ENCODE assay signal across 20 cellular contexts in genomic region chr10:62381385-62382102, GRCh38. TPM values are rescaled to one million over a fixed set of nuclear protein-coding genes. Genes with fewer than 3 reads are reported as not detected.
A peak's percentile ranks its signal among the peaks of the same experiment; 100 is the strongest.
DNase-seq lines count a peak whose midpoint lies in the region; ATAC-seq and TF ChIP-seq lines count a peak whose summit lies in the region.
"Had no signal": no experiment of that assay in that cellular context is flagged by ENCODE, and none has a peak within 500 bp of the region (broad histone marks: within the 10 kb centered on the region; RNA-seq: fewer than 3 reads in every experiment).

No MANE protein-coding gene starts in this region.

- peak overlapping the region in 1 of 2 experiments; percentile 40; a peak in 3 of 4 replicates for H3K4me3 ChIP-seq in Panc1 (ENCODE audit: low read depth in 2 of 2, low read length in 2 of 2)
- no peak overlapping the region for H3K4me3 ChIP-seq in skeletal muscle tissue (ENCODE audit: low read length in 3 of 3)
- H3K4me3 ChIP-seq in tibial nerve, result no peak overlapping the region
- H3K4me3 ChIP-seq: adrenal gland, thyroid gland had no signal

- no peak overlapping the region for H3K9ac ChIP-seq in skeletal muscle tissue (ENCODE audit: low read depth in 1 of 3, low read length in 3 of 3)

- TF ChIP-seq CTCF in Panc1 (IDR thresholded peaks at IDR 0.05) (no peak), tibial nerve (IDR thresholded peaks at IDR 0.05) (no peak)

- TF ChIP-seq EP300 in tibial nerve (IDR thresholded peaks at IDR 0.05), result no peak

- POLR2A ChIA-PET in Panc1 (lab: Charles Lee), result no interaction called here

- in situ Hi-C loops in G401 (cut with HindIII; ENCODE audit: low sequenced_read_pairs) (no loop called here), Panc1 (cut with HindIII; ENCODE audit: low pct_unique_long_range_greater_than_20kb, low sequenced_read_pairs) (loop anchor here (25.0 kb wide), 1 partner anchor 119 kb away; the partner anchor contains the start of gene RTKN2)

- H3K27me3 ChIP-seq in Panc1 (ENCODE audit: control insufficient read depth, insufficient read depth, low read length) (no peaks in the 10 kb centered on the region), skeletal muscle tissue (ENCODE audit: control insufficient read depth in 3 of 3, insufficient read depth in 3 of 3, low read length in 3 of 3) (peaks cover 0 to 2% (median 2%) of the 10 kb centered on the region in 3 donors), tibial nerve (no peaks in the 10 kb centered on the region)
- H3K27me3 ChIP-seq: adrenal gland, thyroid gland had no signal

- intact Hi-C loops in Panc1 (cut with micrococcal nuclease; ENCODE audit: unreplicated experiment), result loop anchor here (2.0 kb wide), 1 partner anchor 117 kb away; no protein-coding TSS in a partner anchor

- no TSS peak for BruUV-seq in Panc1 (replicated peaks; lab: Mats Ljungman, UMichigan)

- CTCF ChIA-PET in Panc1 (lab: Charles Lee), result no interaction called here

- H3K9me3 ChIP-seq in Panc1 (ENCODE audit: control insufficient read depth, insufficient read depth, low read depth, low read length) (peaks cover under 1% of the 10 kb centered on the region; the same call in 1 of the 2 replicates), skeletal muscle tissue (ENCODE audit: control insufficient read depth in 3 of 3, low read length in 3 of 3) (no peaks in the 10 kb centered on the region), tibial nerve (no peaks in the 10 kb centered on the region)
- H3K9me3 ChIP-seq: adrenal gland, thyroid gland had no signal

- H3K27ac ChIP-seq in Panc1 (ENCODE audit: low read length) (peak overlapping the region; percentile 100), skeletal muscle tissue (ENCODE audit: low read depth, low read length) (peak overlapping the region; percentile 2), tibial nerve (no peak overlapping the region)
- H3K27ac ChIP-seq: thyroid gland had no signal

- ATAC-seq in Panc1, result peak; percentile 3; the same call in 1 of the 2 replicates
- no peak for ATAC-seq in HG03175 (IDR thresholded peaks at IDR 0.05; ENCODE audit: unreplicated experiment)
- ATAC-seq: stimulated activated effector memory CD8-positive, alpha-beta T cell treated with anti-CD3 and anti-CD28 coated beads, Interleukin-12 subunit alpha, Interleukin-12 subunit beta, amount 100 ng/mL, for 72 hours; T-cell had no signal

- H3K36me3 ChIP-seq in Panc1 (ENCODE audit: control insufficient read depth, insufficient read depth, low read length) (peaks cover 2% of the 10 kb centered on the region; the same call in 1 of the 2 replicates), skeletal muscle tissue (ENCODE audit: control insufficient read depth in 3 of 3, insufficient read depth in 3 of 3, low read length in 3 of 3) (no peaks in the 10 kb centered on the region), tibial nerve (no peaks in the 10 kb centered on the region)
- H3K36me3 ChIP-seq: adrenal gland, thyroid gland had no signal

- TF ChIP-seq POLR2A in tibial nerve (IDR thresholded peaks at IDR 0.05), result no peak

- H3K4me1 ChIP-seq in Panc1 (ENCODE audit: control insufficient read depth, insufficient read depth, low read length) (peaks cover 97% of the 10 kb centered on the region), skeletal muscle tissue (ENCODE audit: control insufficient read depth in 3 of 3, insufficient read depth in 3 of 3, low read length in 3 of 3) (no peaks in the 10 kb centered on the region), tibial nerve (no peaks in the 10 kb centered on the region)
- H3K4me1 ChIP-seq: adrenal gland, thyroid gland had no signal

- WGBS in tibial nerve, 2 donors, result 67 to 72% methylated on average over 6 of the region's 6 CpGs

- DNase-seq in G401 (ENCODE audit: low spot score) (peak; percentile 76), Panc1 (ENCODE audit: low read depth, low spot score) (no peak), globus pallidus (ENCODE audit: low spot score) (peak; percentile 77), tibial nerve (ENCODE audit: low spot score in 2 of 2) (no peak), NCI-H146 (lab: John Stamatoyannopoulos, UW) (no peak)
- DNase-seq: activated CD4-positive, alpha-beta T cell treated with anti-CD3 and anti-CD28 coated beads for 48 hours; activated CD8-positive, alpha-beta memory T cell treated with anti-CD3 and anti-CD28 coated beads, Interleukin-2, amount 50 U/mL, for 48 hours; activated effector memory CD4-positive, alpha-beta T cell treated with anti-CD3 and anti-CD28 coated beads, Interleukin-2, amount 50 U/mL, for 16 hours; DND-41; endodermal cell; KG1; kidney glomerular epithelial cell; NCI-H1092; NCI-H510A treated with DMSO at 0.1 percent for 48 hours; T-cell; thyroid gland had no signal

RNA-seq across cellular contexts. Expression of gene ZNF365, which starts 7.4 kb away (rescaled TPM):
- total RNA-seq in G401 (2014; rRNA removed; shearing (Covaris generic)), result not detected in 2 replicates
- total RNA-seq in Panc1 (2021; ENCODE audit: unreplicated experiment) (22.8 TPM), skeletal muscle tissue (under 0.01 TPM), tibial nerve (1 to 10 TPM in 2 of 4 donors, under 1 TPM in 1, not detected in 1; 0.21 to 1.7 (median 1.5) TPM)
- polyA plus RNA-seq in Panc1 (2012; ENCODE audit: insufficient read length), result 12.7 TPM

Comparison
In these comparisons a context has a peak if more than half of its experiments do, and no peak if none do; other contexts are left out.
1. DNase-seq: peak in G401 (single experiment) and globus pallidus (single experiment); none in Panc1 (single experiment), tibial nerve (0 of 2) and NCI-H146 (single experiment).
2. H3K27ac ChIP-seq: peak in Panc1 (single experiment) and skeletal muscle tissue (single experiment); none in tibial nerve (0 of 4).